ENCODE assay signal across 23 cellular contexts in genomic region chr5:101084353-101084752, GRCh38.
"Had no signal": no experiment of that assay in that cellular context is flagged by ENCODE, and none has a peak within 500 bp of the region (broad histone marks: within the 10 kb centered on the region; RNA-seq: fewer than 3 reads in every experiment).

No MANE protein-coding gene starts in this region.

- H3K9ac ChIP-seq: KMS-11, SK-N-SH had no signal

- H3K4me1 ChIP-seq: ascending aorta, SJCRH30 had no signal

- H3K36me3 Mint-ChIP-seq: activated naive CD4-positive, alpha-beta T cell treated with anti-CD3 and anti-CD28 coated beads, Interleukin-2, amount 10 ng/mL, durations not matched to agents 7 days and 5 days; activated naive CD8-positive, alpha-beta T cell had no signal

- H3K27me3 ChIP-seq: ascending aorta, cardiac muscle cell, SJCRH30 had no signal

- H3K36me3 ChIP-seq: ascending aorta, cardiac muscle cell, SJCRH30 had no signal

- H3K27ac ChIP-seq: ascending aorta, cardiac muscle cell, KMS-11, SJCRH30 had no signal

- H3K4me3 Mint-ChIP-seq: activated CD4-positive, alpha-beta T cell treated with anti-CD3 and anti-CD28 coated beads, Interleukin-2, amount 10 ng/mL, durations not matched to agents 24 days and 14 days; activated CD8-positive, alpha-beta T cell treated with anti-CD3 and anti-CD28 coated beads for 36 hours; activated naive CD4-positive, alpha-beta T cell treated with anti-CD3 and anti-CD28 coated beads, Interleukin-2, amount 10 ng/mL, durations not matched to agents 7 days and 5 days; activated naive CD8-positive, alpha-beta T cell; T-helper 1 cell treated with Interleukin-12 subunit alpha and Interleukin-12 subunit beta and Interleukin-4 antibody, amounts not matched to agents 30 μg/mL and 1 μg/mL, for 36 hours; T-helper 2 cell treated with Interferon-gamma antibody and Interleukin-4, amounts not matched to agents 5 μg/mL and 100 μg/mL, for 36 hours had no signal

- DNase-seq: activated CD4-positive, alpha-beta T cell treated with anti-CD3 and anti-CD28 coated beads, Interleukin-2, amount 10 ng/mL, durations not matched to agents 24 days and 14 days; activated CD4-positive, alpha-beta T cell treated with anti-CD3 and anti-CD28 coated beads, Interleukin-2, amount 50 U/mL, for 4 hours; activated CD8-positive, alpha-beta T cell treated with anti-CD3 and anti-CD28 coated beads for 36 hours; activated naive CD4-positive, alpha-beta T cell treated with anti-CD3 and anti-CD28 coated beads, Interleukin-2, amount 10 ng/mL, durations not matched to agents 7 days and 5 days; activated T-cell treated with anti-CD3 and anti-CD28 coated beads, Interleukin-2, amount 50 U/mL, for 1 hour; amygdala; MM.1S; MV-4-11; NCI-H1092; NCI-H1436 treated with DMSO at 0.1 percent for 48 hours; NCI-H1694 treated with DMSO at 0.1 percent for 48 hours; NCI-H2029; NCI-H345; NCI-H524 treated with DMSO at 0.1 percent for 48 hours; Right ventricle myocardium superior; SJCRH30; SK-N-SH had no signal

- H3K4me1 Mint-ChIP-seq: activated CD4-positive, alpha-beta T cell treated with anti-CD3 and anti-CD28 coated beads, Interleukin-2, amount 10 ng/mL, durations not matched to agents 24 days and 14 days; activated naive CD4-positive, alpha-beta T cell treated with anti-CD3 and anti-CD28 coated beads, Interleukin-2, amount 10 ng/mL, durations not matched to agents 7 days and 5 days had no signal

- H3K9me3 Mint-ChIP-seq: activated CD4-positive, alpha-beta T cell treated with anti-CD3 and anti-CD28 coated beads, Interleukin-2, amount 10 ng/mL, durations not matched to agents 24 days and 14 days; activated CD8-positive, alpha-beta T cell treated with anti-CD3 and anti-CD28 coated beads for 36 hours; activated naive CD4-positive, alpha-beta T cell treated with anti-CD3 and anti-CD28 coated beads, Interleukin-2, amount 10 ng/mL, durations not matched to agents 7 days and 5 days; T-helper 1 cell treated with Interleukin-12 subunit alpha and Interleukin-12 subunit beta and Interleukin-4 antibody, amounts not matched to agents 30 μg/mL and 1 μg/mL, for 36 hours; T-helper 2 cell treated with Interferon-gamma antibody and Interleukin-4, amounts not matched to agents 5 μg/mL and 100 μg/mL, for 36 hours had no signal

- H3K27me3 Mint-ChIP-seq: activated CD4-positive, alpha-beta T cell treated with anti-CD3 and anti-CD28 coated beads, Interleukin-2, amount 10 ng/mL, durations not matched to agents 24 days and 14 days; activated CD8-positive, alpha-beta T cell treated with anti-CD3 and anti-CD28 coated beads for 36 hours; activated naive CD4-positive, alpha-beta T cell treated with anti-CD3 and anti-CD28 coated beads, Interleukin-2, amount 10 ng/mL, durations not matched to agents 7 days and 5 days; activated naive CD8-positive, alpha-beta T cell had no signal

- H3K27ac Mint-ChIP-seq: activated CD4-positive, alpha-beta T cell treated with anti-CD3 and anti-CD28 coated beads, Interleukin-2, amount 10 ng/mL, durations not matched to agents 24 days and 14 days; activated CD8-positive, alpha-beta T cell treated with anti-CD3 and anti-CD28 coated beads for 36 hours; activated naive CD4-positive, alpha-beta T cell treated with anti-CD3 and anti-CD28 coated beads, Interleukin-2, amount 10 ng/mL, durations not matched to agents 7 days and 5 days; activated naive CD8-positive, alpha-beta T cell; T-helper 1 cell treated with Interleukin-12 subunit alpha and Interleukin-12 subunit beta and Interleukin-4 antibody, amounts not matched to agents 30 μg/mL and 1 μg/mL, for 36 hours; T-helper 2 cell treated with Interferon-gamma antibody and Interleukin-4, amounts not matched to agents 5 μg/mL and 100 μg/mL, for 36 hours had no signal

- H3K4me3 ChIP-seq: ascending aorta, cardiac muscle cell, SJCRH30 had no signal

- H3K9me3 ChIP-seq: ascending aorta, SJCRH30, SK-N-SH had no signal

- ATAC-seq: activated CD8-positive, alpha-beta T cell treated with anti-CD3 and anti-CD28 coated beads for 36 hours had no signal

- H3K4me2 ChIP-seq: KMS-11, SK-N-SH had no signal
